18 cellular contexts compared by ENCODE assay signal in genomic region chr6:170234419-170234818, GRCh38. TPM values are rescaled to one million over a fixed set of nuclear protein-coding genes. Genes with fewer than 3 reads are reported as not detected.
DNase-seq lines count a peak whose midpoint lies in the region; ATAC-seq, FAIRE-seq and TF ChIP-seq lines count a peak whose summit lies in the region.
"Had no signal": no experiment of that assay in that cellular context is flagged by ENCODE, and none has a peak within 500 bp of the region (broad histone marks: within the 10 kb centered on the region; RNA-seq: fewer than 3 reads in every experiment).

No MANE protein-coding gene starts in this region.

- TF ChIP-seq EP300 in esophagus muscularis mucosa (IDR thresholded peaks at IDR 0.05) = no peak

- H3K36me3 ChIP-seq in GM23338 (ENCODE audit: insufficient read depth) (no peaks in the 10 kb centered on the region), astrocyte (ENCODE audit: insufficient read depth, low read length) (no peaks in the 10 kb centered on the region), WERI-Rb-1 (no peaks in the 10 kb centered on the region), esophagus muscularis mucosa (no peaks in the 10 kb centered on the region)
- H3K36me3 ChIP-seq: MG63 had no signal

- H3K4me3 Mint-ChIP-seq in GM23338 (no peak overlapping the region), astrocyte (ENCODE audit: unreplicated experiment) (no peak overlapping the region), glutamatergic neuron (ENCODE audit: unreplicated experiment) (peak overlapping the region; percentile 49)
- H3K4me3 Mint-ChIP-seq: B cell; CD4-positive, alpha-beta memory T cell had no signal

- intact Hi-C loops in esophagus muscularis mucosa (cut with DNase I) = no loop called here

- H3K27me3 Mint-ChIP-seq in GM23338 (ENCODE audit: insufficient read depth, low read depth, poor library complexity) (peaks cover 12% of the 10 kb centered on the region), astrocyte (ENCODE audit: low read depth, unreplicated experiment) (peaks cover 27% of the 10 kb centered on the region), glutamatergic neuron (ENCODE audit: unreplicated experiment) (peaks cover 7% of the 10 kb centered on the region)
- H3K27me3 Mint-ChIP-seq: CD4-positive, alpha-beta memory T cell had no signal

- H3K4me3 ChIP-seq in GM23338 = no peak overlapping the region
- no peak overlapping the region for H3K4me3 ChIP-seq in astrocyte (ENCODE audit: insufficient read depth, low read depth, low read length)
- no peak overlapping the region for H3K4me3 ChIP-seq in WERI-Rb-1 (ENCODE audit: low read depth, low read length)
- no peak overlapping the region for H3K4me3 ChIP-seq in esophagus muscularis mucosa
- H3K4me3 ChIP-seq: MG63, PC-9 had no signal

- H3K27ac Mint-ChIP-seq in GM23338 (no peak overlapping the region), astrocyte (ENCODE audit: unreplicated experiment) (no peak overlapping the region), glutamatergic neuron (ENCODE audit: unreplicated experiment) (no peak overlapping the region)
- H3K27ac Mint-ChIP-seq: B cell; CD4-positive, alpha-beta memory T cell had no signal

- no peak overlapping the region for H3K9ac ChIP-seq in astrocyte (ENCODE audit: low read length)

- H3K9me3 ChIP-seq in astrocyte (ENCODE audit: insufficient read depth, low read depth, low read length) (no peaks in the 10 kb centered on the region), WERI-Rb-1 (ENCODE audit: severe bottlenecking) (no peaks in the 10 kb centered on the region), esophagus muscularis mucosa (no peaks in the 10 kb centered on the region)
- H3K9me3 ChIP-seq: MG63 had no signal

- H3K79me2 ChIP-seq in GM23338 (replicated peaks; ENCODE audit: insufficient read depth) = no peaks in the 10 kb centered on the region
- H3K79me2 ChIP-seq in astrocyte (ENCODE audit: insufficient read depth, low read length) = no peaks in the 10 kb centered on the region

- peaks cover 24% of the 10 kb centered on the region for H3K4me1 Mint-ChIP-seq in GM23338
- H3K4me1 Mint-ChIP-seq in astrocyte (ENCODE audit: low read depth, unreplicated experiment) = peaks cover 14% of the 10 kb centered on the region
- peaks cover 43% of the 10 kb centered on the region for H3K4me1 Mint-ChIP-seq in glutamatergic neuron (ENCODE audit: low read depth, unreplicated experiment)
- H3K4me1 Mint-ChIP-seq: B cell; CD4-positive, alpha-beta memory T cell had no signal

- no peaks in the 10 kb centered on the region for H3F3A ChIP-seq in GM23338 (replicated peaks; ENCODE audit: low read depth)

- H3K9me2 ChIP-seq in GM23338 (ENCODE audit: insufficient read depth) = no peaks in the 10 kb centered on the region

- no peak for FAIRE-seq in astrocyte (lab: Jason Lieb, UNC)
- FAIRE-seq: D721Med had no signal

- H3K9me3 Mint-ChIP-seq in GM23338 (no peaks in the 10 kb centered on the region; the same call in 2 of the 3 replicates), astrocyte (ENCODE audit: unreplicated experiment) (peaks cover 3% of the 10 kb centered on the region), glutamatergic neuron (ENCODE audit: unreplicated experiment) (peaks cover 7% of the 10 kb centered on the region)
- H3K9me3 Mint-ChIP-seq: CD4-positive, alpha-beta memory T cell had no signal

- peak overlapping the region; percentile 56; the same call in 1 of the 2 replicates for H2AFZ ChIP-seq in GM23338
- H2AFZ ChIP-seq in astrocyte (ENCODE audit: low read depth, low read length) = peak overlapping the region; percentile 10
- H2AFZ ChIP-seq: PC-9 had no signal

- H3K4me1 ChIP-seq in GM23338 (ENCODE audit: insufficient read depth) = peaks cover 4% of the 10 kb centered on the region
- no peaks in the 10 kb centered on the region for H3K4me1 ChIP-seq in astrocyte (ENCODE audit: insufficient read depth, low read length)
- H3K4me1 ChIP-seq in esophagus muscularis mucosa = no peaks in the 10 kb centered on the region

- H3K4me2 ChIP-seq in GM23338 = no peak overlapping the region
- H3K4me2 ChIP-seq in astrocyte (ENCODE audit: low read length) = no peak overlapping the region
- H3K4me2 ChIP-seq: PC-9 had no signal

- TF ChIP-seq POLR2A in esophagus muscularis mucosa (IDR thresholded peaks at IDR 0.05; ENCODE audit: low read depth) = no peak

- no peaks in the 10 kb centered on the region for H3K36me3 Mint-ChIP-seq in GM23338 (ENCODE audit: low read depth)
- no peaks in the 10 kb centered on the region for H3K36me3 Mint-ChIP-seq in astrocyte (ENCODE audit: low read depth, unreplicated experiment)
- no peaks in the 10 kb centered on the region for H3K36me3 Mint-ChIP-seq in glutamatergic neuron (ENCODE audit: unreplicated experiment)
- H3K36me3 Mint-ChIP-seq: CD4-positive, alpha-beta memory T cell had no signal

- 97% methylated on average over 9 of the region's 9 CpGs for WGBS in esophagus muscularis mucosa

- no peak for ATAC-seq in GM23338
- no peak for ATAC-seq in HG02852 (IDR thresholded peaks at IDR 0.05; ENCODE audit: unreplicated experiment)

- TF ChIP-seq CTCF in GM23338 (conservative IDR thresholded peaks at IDR 0.05; ENCODE audit: low read depth in 2 of 2) (no peak), astrocyte (IDR thresholded peaks at IDR 0.05; ENCODE audit: insufficient read depth, low read depth, low read length) (no peak), glutamatergic neuron (IDR thresholded peaks at IDR 0.05; ENCODE audit: partially characterized antibody, unreplicated experiment) (no peak), WERI-Rb-1 (IDR thresholded peaks at IDR 0.05; ENCODE audit: low read depth, low read length) (no peak), esophagus muscularis mucosa (IDR thresholded peaks at IDR 0.05) (no peak)

- H4K20me1 ChIP-seq in GM23338 (replicated peaks; ENCODE audit: insufficient read depth) (no peaks in the 10 kb centered on the region), astrocyte (ENCODE audit: insufficient read depth, low read length) (no peaks in the 10 kb centered on the region)

- H3K27ac ChIP-seq in GM23338 (ENCODE audit: low read depth) = no peak overlapping the region
- no peak overlapping the region for H3K27ac ChIP-seq in astrocyte (ENCODE audit: low read depth, low read length)
- no peak overlapping the region for H3K27ac ChIP-seq in WERI-Rb-1
- H3K27ac ChIP-seq in esophagus muscularis mucosa (replicated peaks in 1 of 4) = no peak overlapping the region
- H3K27ac ChIP-seq: PC-9 had no signal

- H3K27me3 ChIP-seq in GM23338 (ENCODE audit: insufficient read depth) (no peaks in the 10 kb centered on the region), astrocyte (ENCODE audit: insufficient read depth, low read length) (no peaks in the 10 kb centered on the region), WERI-Rb-1 (ENCODE audit: insufficient read depth, low read depth, severe bottlenecking) (no peaks in the 10 kb centered on the region), esophagus muscularis mucosa (peaks cover 0 to 10% (median 0%) of the 10 kb centered on the region in 4 donors)
- H3K27me3 ChIP-seq: MG63 had no signal

- DNase-seq in GM23338 (ENCODE audit: low spot score) = no peak
- no peak for DNase-seq in astrocyte (ENCODE audit: low read depth)
- no peak for DNase-seq in glutamatergic neuron
- peak; percentile 66 for DNase-seq in pons (ENCODE audit: low spot score)
- DNase-seq in activated CD4-positive, CD25-positive, alpha-beta regulatory T cell (lab: John Stamatoyannopoulos, UW) = no peak
- no peak for DNase-seq in WERI-Rb-1
- DNase-seq in esophagus muscularis mucosa (ENCODE audit: extremely low spot score) = no peak
- DNase-seq: CD4-positive, alpha-beta memory T cell; GF-D8; MG63; NCI-H1105; NCI-H187; NCI-H446; NCI-H748 treated with DMSO at 0.1 percent for 48 hours; PC-9 had no signal

TF ChIP-seq in GM23338, 12 proteins besides CTCF, POLR2A, EP300 and RAD21 (continues in another document):
- TF ChIP-seq EZH2phosphoT487 (IDR thresholded peaks at IDR 0.05; ENCODE audit: unreplicated experiment) (no peak), CREB1 (CRISPR knock-in tag; IDR thresholded peaks at IDR 0.05; ENCODE audit: low read depth) (no peak), EZH2 (IDR thresholded peaks at IDR 0.05; ENCODE audit: low read depth, unreplicated experiment) (no peak), NANOG (IDR thresholded peaks at IDR 0.05; ENCODE audit: borderline replicate concordance) (no peak), ZNF114 (CRISPR knock-in tag; IDR thresholded peaks at IDR 0.05) (no peak)
- TF ChIP-seq, protein P1, sequence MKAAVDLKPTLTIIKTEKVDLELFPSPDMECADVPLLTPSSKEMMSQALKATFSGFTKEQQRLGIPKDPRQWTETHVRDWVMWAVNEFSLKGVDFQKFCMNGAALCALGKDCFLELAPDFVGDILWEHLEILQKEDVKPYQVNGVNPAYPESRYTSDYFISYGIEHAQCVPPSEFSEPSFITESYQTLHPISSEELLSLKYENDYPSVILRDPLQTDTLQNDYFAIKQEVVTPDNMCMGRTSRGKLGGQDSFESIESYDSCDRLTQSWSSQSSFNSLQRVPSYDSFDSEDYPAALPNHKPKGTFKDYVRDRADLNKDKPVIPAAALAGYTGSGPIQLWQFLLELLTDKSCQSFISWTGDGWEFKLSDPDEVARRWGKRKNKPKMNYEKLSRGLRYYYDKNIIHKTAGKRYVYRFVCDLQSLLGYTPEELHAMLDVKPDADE (IDR thresholded peaks at IDR 0.05) = no peak

RNA-seq across cellular contexts. Expression of gene DLL1, which starts 56.5 kb away (rescaled TPM):
- total RNA-seq in GM23338 (2014; rRNA removed; shearing (Covaris generic)) = 4.6 and 4.8 TPM in 2 replicates
- 2.2 and 2.6 TPM in 2 replicates for polyA plus RNA-seq in GM23338 (2016; fragmentation: Nextera tagmentation; extraction: Ambion mirVana)
- total RNA-seq in astrocyte (1.6 and 2.0 TPM in 2 replicates), glutamatergic neuron (ENCODE audit: unreplicated experiment) (34.3 TPM), esophagus muscularis mucosa (1 to 10 TPM; 3.7 to 8.8 (median 6.6) TPM)
- total RNA-seq: PC-9 had no signal
